ENCODE assay signal across 9 cellular contexts in genomic region chr7:158814637-158815036, GRCh38. TPM values are rescaled to one million over a fixed set of nuclear protein-coding genes. Genes with fewer than 3 reads are reported as not detected.
DNase-seq lines count a peak whose midpoint lies in the region; ATAC-seq, FAIRE-seq and TF ChIP-seq lines count a peak whose summit lies in the region.
"Had no signal": no experiment of that assay in that cellular context is flagged by ENCODE, and none has a peak within 500 bp of the region (broad histone marks: within the 10 kb centered on the region; RNA-seq: fewer than 3 reads in every experiment).

No MANE protein-coding gene starts in this region.

- no peak overlapping the region for H3K4me2 ChIP-seq in HepG2 (ENCODE audit: low read depth, low read length)

- H3K36me3 Mint-ChIP-seq in Caco-2 (ENCODE audit: insufficient read depth, unreplicated experiment) (peaks cover 39% of the 10 kb centered on the region), natural killer cell (peaks cover 17% of the 10 kb centered on the region)
- H3K36me3 Mint-ChIP-seq in activated naive CD8-positive, alpha-beta T cell treated with anti-CD3 and anti-CD28 coated beads, Interleukin-2, amount 10 ng/mL, durations not matched to agents 7 days and 5 days, result peaks cover 18% of the 10 kb centered on the region

- intact Hi-C loops in Caco-2 (cut with micrococcal nuclease; ENCODE audit: unreplicated experiment) (loop anchor here (5.0 kb wide), 2 partner anchors 32 to 112 kb away; partner anchors contain the start of gene NCAPG2), natural killer cell (cut with micrococcal nuclease) (loop anchor here (5.0 kb wide), 2 partner anchors 48 to 383 kb away; no protein-coding TSS in a partner anchor), HepG2 (cut with micrococcal nuclease; ENCODE audit: unreplicated experiment) (loop anchor here (5.0 to 10.0 kb wide), 3 partner anchors 43 to 163 kb away; partner anchors contain the start of genes DYNC2I1 and NCAPG2)

- in situ Hi-C loops in HepG2 (cut with HindIII; ENCODE audit: extremely low pct_ligation_motif_present, low pct_unique_long_range_greater_than_20kb), result no loop called here

- H3K9me3 Mint-ChIP-seq in Caco-2 (ENCODE audit: unreplicated experiment) (no peaks in the 10 kb centered on the region), natural killer cell (no peaks in the 10 kb centered on the region)
- H3K9me3 Mint-ChIP-seq in activated naive CD8-positive, alpha-beta T cell treated with anti-CD3 and anti-CD28 coated beads, Interleukin-2, amount 10 ng/mL, durations not matched to agents 7 days and 5 days, result no peaks in the 10 kb centered on the region

- TF ChIP-seq CTCF in Caco-2 (IDR thresholded peaks at IDR 0.05; ENCODE audit: insufficient read depth in 1 of 2, low read depth in 1 of 2, low read length in 1 of 2, severe bottlenecking in 1 of 2, unreplicated experiment in 1 of 2), result no peak
- no peak for TF ChIP-seq CTCF in natural killer cell (IDR thresholded peaks at IDR 0.05)
- no peak for TF ChIP-seq CTCF in HepG2 (CRISPR knock-in tag; IDR thresholded peaks at IDR 0.05)

- H3K27ac Mint-ChIP-seq in Caco-2 (ENCODE audit: unreplicated experiment) (peak overlapping the region; percentile 94), natural killer cell (peak overlapping the region; percentile 95 to 99)
- H3K27ac Mint-ChIP-seq in activated naive CD8-positive, alpha-beta T cell treated with anti-CD3 and anti-CD28 coated beads, Interleukin-2, amount 10 ng/mL, durations not matched to agents 7 days and 5 days, result peak overlapping the region; percentile 95

- H3K36me3 ChIP-seq in Caco-2 (ENCODE audit: control insufficient read depth, insufficient read depth, low read length) (no peaks in the 10 kb centered on the region), HUES64 (ENCODE audit: insufficient read depth, low read length) (peaks cover 4% of the 10 kb centered on the region; the same call in 1 of the 2 replicates), HepG2 (replicated peaks in 1 of 2; ENCODE audit: control insufficient read depth in 1 of 2, insufficient read depth in 2 of 2, low read length in 2 of 2) (peaks cover 0 to 10% of the 10 kb centered on the region in 2 experiments; a peak in 3 of 5 replicates)

- no peak for TF ChIP-seq POLR2A in HepG2 (IDR thresholded peaks at IDR 0.05; ENCODE audit: insufficient read depth in 1 of 2, low read depth in 2 of 2, low read length in 2 of 2)

- H3K9me3 ChIP-seq in Caco-2 (no peaks in the 10 kb centered on the region), HUES64 (ENCODE audit: insufficient read depth, low read depth, low read length) (no peaks in the 10 kb centered on the region), HepG2 (ENCODE audit: low read length) (no peaks in the 10 kb centered on the region)

- BruUV-seq in Caco-2 (replicated peaks; lab: Mats Ljungman, UMichigan) (no TSS peak), HepG2 (replicated peaks; lab: Mats Ljungman, UMichigan) (no TSS peak)

- H3K27ac ChIP-seq in HUES64 (ENCODE audit: low read depth, low read length), result peak overlapping the region; percentile 49; the same call in 1 of the 2 replicates
- no peak overlapping the region for H3K27ac ChIP-seq in HepG2 (ENCODE audit: extremely low read length, insufficient read depth, low read length)
- H3K27ac ChIP-seq: HL-60 had no signal

- H3K27me3 Mint-ChIP-seq in Caco-2 (ENCODE audit: insufficient read depth, unreplicated experiment) (no peaks in the 10 kb centered on the region), natural killer cell (ENCODE audit: low read depth in 2 of 2) (no peaks in the 10 kb centered on the region)
- H3K27me3 Mint-ChIP-seq in activated naive CD8-positive, alpha-beta T cell treated with anti-CD3 and anti-CD28 coated beads, Interleukin-2, amount 10 ng/mL, durations not matched to agents 7 days and 5 days, result no peaks in the 10 kb centered on the region

- WGBS in HUES64, result 73% methylated on average over 2 of the region's 2 CpGs
- WGBS in HepG2 (ENCODE audit: low lambda C conversion rate), result 100% methylated on average over 2 of the region's 2 CpGs

- TF ChIP-seq EP300 in HepG2 (IDR thresholded peaks at IDR 0.05; ENCODE audit: low read depth in 2 of 2, low read length in 2 of 2) (no peak), HepG2 (CRISPR knock-in tag; IDR thresholded peaks at IDR 0.05; ENCODE audit: borderline replicate concordance) (no peak)

- H3K27me3 ChIP-seq in Caco-2 (replicated peaks; ENCODE audit: control insufficient read depth, insufficient read depth, low read length), result no peaks in the 10 kb centered on the region
- H3K27me3 ChIP-seq in HUES64 (ENCODE audit: insufficient read depth, low read length), result no peaks in the 10 kb centered on the region
- no peaks in the 10 kb centered on the region for H3K27me3 ChIP-seq in HepG2 (ENCODE audit: control insufficient read depth in 1 of 2, insufficient read depth in 2 of 2, low read length in 2 of 2)

- ATAC-seq in activated naive CD8-positive, alpha-beta T cell treated with anti-CD3 and anti-CD28 coated beads, Interleukin-2, amount 10 ng/mL, durations not matched to agents 7 days and 5 days (ENCODE audit: low read depth), result peak; percentile 68
- ATAC-seq in natural killer cell (peak; percentile 44 to 63 (median 62)), HepG2 (no peak), GM19328 (IDR thresholded peaks at IDR 0.05; ENCODE audit: unreplicated experiment) (no peak), GM19324 (IDR thresholded peaks at IDR 0.05; ENCODE audit: low FRiP score, unreplicated experiment) (no peak)

- H3K4me1 ChIP-seq in Caco-2 (peaks cover 59% of the 10 kb centered on the region), HUES64 (ENCODE audit: insufficient read depth, low read length) (peaks cover 60% of the 10 kb centered on the region), HepG2 (ENCODE audit: insufficient read depth, low read length) (peaks cover 66% of the 10 kb centered on the region)

- peaks cover 10% of the 10 kb centered on the region for H4K20me1 ChIP-seq in HepG2 (ENCODE audit: insufficient read depth, low read length)

- H3K9ac ChIP-seq in HUES64 (ENCODE audit: low read depth, low read length) (no peak overlapping the region), HepG2 (ENCODE audit: insufficient read depth, low read depth, low read length) (no peak overlapping the region)

- peaks cover 85% of the 10 kb centered on the region for H3K79me2 ChIP-seq in HepG2 (ENCODE audit: insufficient read depth, low read length)

- no peak for TF ChIP-seq RAD21 in HepG2 (CRISPR knock-in tag; IDR thresholded peaks at IDR 0.05)

- no peak for DNase-seq in Caco-2
- DNase-seq in activated naive CD8-positive, alpha-beta T cell treated with anti-CD3 and anti-CD28 coated beads, Interleukin-2, amount 10 ng/mL, durations not matched to agents 7 days and 5 days, result peak; percentile 61
- DNase-seq in natural killer cell, result no peak
- no peak for DNase-seq in HepG2 (ENCODE audit: low spot score)
- DNase-seq in SW480 (ENCODE audit: low spot score), result no peak

- peaks cover 75% of the 10 kb centered on the region for H3K4me1 Mint-ChIP-seq in Caco-2 (ENCODE audit: low read depth, unreplicated experiment)
- peaks cover 87% of the 10 kb centered on the region for H3K4me1 Mint-ChIP-seq in activated naive CD8-positive, alpha-beta T cell treated with anti-CD3 and anti-CD28 coated beads, Interleukin-2, amount 10 ng/mL, durations not matched to agents 7 days and 5 days
- peaks cover 100% of the 10 kb centered on the region in 2 donors for H3K4me1 Mint-ChIP-seq in natural killer cell

- no peak for FAIRE-seq in HepG2 (lab: Jason Lieb, UNC)

- POLR2A ChIA-PET in Caco-2 (lab: Charles Lee) (no interaction called here), HepG2 (lab: Yijun Ruan, JAX) (no interaction called here)
- POLR2A ChIA-PET in activated naive CD8-positive, alpha-beta T cell treated with anti-CD3 and anti-CD28 coated beads, Interleukin-2, amount 10 ng/mL, durations not matched to agents 7 days and 5 days (lab: Charles Lee), result interaction anchor here (0.7 to 3.9 kb wide), 6 partner anchors 9 to 41 kb away, joined by 3 to 30 read pairs (median 4); partner anchors contain the start of genes DYNC2I1 and ESYT2

- H2AFZ ChIP-seq in HepG2 (ENCODE audit: low read length), result no peak overlapping the region

- CTCF ChIA-PET in Caco-2 (lab: Charles Lee), result interaction anchor here (0.9 kb wide), 1 partner anchor 32 kb away, joined by 3 read pairs; no protein-coding TSS in a partner anchor
- CTCF ChIA-PET in HepG2 (lab: Yijun Ruan, JAX; ENCODE audit: low intra/inter-chr PET ratio, low total read pairs), result no interaction called here

- H3K4me3 Mint-ChIP-seq in Caco-2 (ENCODE audit: unreplicated experiment) (peak overlapping the region; percentile 13), natural killer cell (peak overlapping the region; percentile 75)
- peak overlapping the region; percentile 77 for H3K4me3 Mint-ChIP-seq in activated naive CD8-positive, alpha-beta T cell treated with anti-CD3 and anti-CD28 coated beads, Interleukin-2, amount 10 ng/mL, durations not matched to agents 7 days and 5 days

- H3K4me3 ChIP-seq in Caco-2 (ENCODE audit: low read depth, low read length) (no peak overlapping the region), HUES64 (ENCODE audit: low read length) (no peak overlapping the region), HepG2 (replicated peaks in 1 of 3; ENCODE audit: insufficient read depth in 1 of 3, low read depth in 2 of 3, low read length in 3 of 3) (no peak overlapping the region)

RNA-seq across cellular contexts. Expression of gene ESYT2, which starts 14.7 kb away (rescaled TPM):
- total RNA-seq in Caco-2 (2022), result 55.2 and 59.4 TPM in 2 replicates
- 14.6 TPM for polyA plus RNA-seq in HUES64 (2013, experiment 1 of 2)
- 18.1 TPM for polyA plus RNA-seq in HUES64 (2013, experiment 2 of 2)
- 10 to 100 TPM; 93.9 to 94.2 TPM for total RNA-seq in activated naive CD8-positive, alpha-beta T cell treated with anti-CD3 and anti-CD28 coated beads, Interleukin-2, amount 10 ng/mL, durations not matched to agents 7 days and 5 days
- total RNA-seq in natural killer cell, result 100 to 1,000 TPM; 137 to 163 (median 160) TPM
- 26.0 and 37.3 TPM in 2 replicates for total RNA-seq in HepG2 (2016; rRNA removed; fragmentation: Illumina TruSeq; extraction: Trizol)
- 23.2 and 25.4 TPM in 2 replicates for total RNA-seq in HepG2 (2016; cell fraction: cytosol; rRNA removed; fragmentation: Illumina TruSeq; extraction: Trizol; ENCODE audit: low read depth)
- 23.4 and 37.6 TPM in 2 replicates for total RNA-seq in HepG2 (2016; cell fraction: insoluble cytoplasmic fraction; rRNA removed; fragmentation: Illumina TruSeq; extraction: Trizol)
- 25.1 and 27.8 TPM in 2 replicates for total RNA-seq in HepG2 (2016; cell fraction: membrane; rRNA removed; fragmentation: Illumina TruSeq; extraction: Trizol)
- total RNA-seq in HepG2 (2016; cell fraction: nucleus; rRNA removed; fragmentation: Illumina TruSeq; extraction: Trizol), result 30.5 and 36.8 TPM in 2 replicates
- polyA plus RNA-seq in HepG2 (2011; rRNA removed), result 28.5 and 29.6 TPM in 2 replicates
- polyA plus RNA-seq in HepG2 (2011; cell fraction: cytosol; rRNA removed), result 21.0 and 24.9 TPM in 2 replicates
- polyA plus RNA-seq in HepG2 (2011; cell fraction: nucleus; rRNA removed), result 30.7 and 35.6 TPM in 2 replicates
- polyA plus RNA-seq in HepG2 (2012), result 24.9 and 27.0 TPM in 2 replicates
- 6.2 and 6.5 TPM in 2 replicates for polyA plus RNA-seq in HepG2 (2016; cell fraction: cytosol; fragmentation: Illumina TruSeq; extraction: Trizol; ENCODE audit: low read depth)
- polyA plus RNA-seq in HepG2 (2016; cell fraction: insoluble cytoplasmic fraction; fragmentation: Illumina TruSeq; extraction: Trizol; ENCODE audit: low read depth), result 18.2 and 18.4 TPM in 2 replicates
- 12.5 and 13.5 TPM in 2 replicates for polyA plus RNA-seq in HepG2 (2016; cell fraction: membrane; fragmentation: Illumina TruSeq; extraction: Trizol; ENCODE audit: low read depth)
- 36.5 and 39.4 TPM in 2 replicates for polyA plus RNA-seq in HepG2 (2016; cell fraction: nucleus; fragmentation: Illumina TruSeq; extraction: Trizol; ENCODE audit: insufficient read depth, low read depth)
- 37.9 and 66.1 TPM in 2 replicates for polyA minus RNA-seq in HepG2 (2011; rRNA and poly(A)+ RNA removed; ENCODE audit: low replicate concordance)
- 35.0 and 40.6 TPM in 2 replicates for polyA minus RNA-seq in HepG2 (2011; cell fraction: cytosol; rRNA and poly(A)+ RNA removed)
- 30.6 and 37.2 TPM in 2 replicates for polyA minus RNA-seq in HepG2 (2011; cell fraction: nucleus; rRNA and poly(A)+ RNA removed)

RNA-seq across cellular contexts. Expression of gene DYNC2I1, which starts 41.7 kb away (rescaled TPM):
- total RNA-seq in Caco-2 (2022) (13.2 and 17.6 TPM in 2 replicates), natural killer cell (10 to 100 TPM; 19.9 to 25.5 (median 20.1) TPM), HepG2 (2016; rRNA removed; fragmentation: Illumina TruSeq; extraction: Trizol) (3.4 and 4.9 TPM in 2 replicates)
- 8.9 TPM for polyA plus RNA-seq in HUES64 (2013, experiment 1 of 2)
- polyA plus RNA-seq in HUES64 (2013, experiment 2 of 2), result 11.1 TPM
- 10 to 100 TPM; 16.3 to 18.2 TPM for total RNA-seq in activated naive CD8-positive, alpha-beta T cell treated with anti-CD3 and anti-CD28 coated beads, Interleukin-2, amount 10 ng/mL, durations not matched to agents 7 days and 5 days
- total RNA-seq in HepG2 (2016; cell fraction: cytosol; rRNA removed; fragmentation: Illumina TruSeq; extraction: Trizol; ENCODE audit: low read depth), result 11.3 and 18.9 TPM in 2 replicates
- total RNA-seq in HepG2 (2016; cell fraction: insoluble cytoplasmic fraction; rRNA removed; fragmentation: Illumina TruSeq; extraction: Trizol), result 3.1 and 3.9 TPM in 2 replicates
- total RNA-seq in HepG2 (2016; cell fraction: membrane; rRNA removed; fragmentation: Illumina TruSeq; extraction: Trizol), result 4.8 and 9.2 TPM in 2 replicates
- 3.6 and 5.0 TPM in 2 replicates for total RNA-seq in HepG2 (2016; cell fraction: nucleus; rRNA removed; fragmentation: Illumina TruSeq; extraction: Trizol)
- 8.6 and 9.1 TPM in 2 replicates for polyA plus RNA-seq in HepG2 (2011; rRNA removed)
- 5.3 and 9.7 TPM in 2 replicates for polyA plus RNA-seq in HepG2 (2011; cell fraction: cytosol; rRNA removed)
- polyA plus RNA-seq in HepG2 (2011; cell fraction: nucleus; rRNA removed), result 24.5 and 26.0 TPM in 2 replicates
- 4.3 and 5.5 TPM in 2 replicates for polyA plus RNA-seq in HepG2 (2012)
- polyA plus RNA-seq in HepG2 (2016; cell fraction: cytosol; fragmentation: Illumina TruSeq; extraction: Trizol; ENCODE audit: low read depth), result 0.75 and 0.90 TPM in 2 replicates
- polyA plus RNA-seq in HepG2 (2016; cell fraction: insoluble cytoplasmic fraction; fragmentation: Illumina TruSeq; extraction: Trizol; ENCODE audit: low read depth), result 3.5 and 4.2 TPM in 2 replicates
- 0.78 and 0.89 TPM in 2 replicates for polyA plus RNA-seq in HepG2 (2016; cell fraction: membrane; fragmentation: Illumina TruSeq; extraction: Trizol; ENCODE audit: low read depth)
- 9.9 and 10.3 TPM in 2 replicates for polyA plus RNA-seq in HepG2 (2016; cell fraction: nucleus; fragmentation: Illumina TruSeq; extraction: Trizol; ENCODE audit: insufficient read depth, low read depth)
- polyA minus RNA-seq in HepG2 (2011; rRNA and poly(A)+ RNA removed; ENCODE audit: low replicate concordance), result 3.9 and 5.9 TPM in 2 replicates
- 1.9 and 2.6 TPM in 2 replicates for polyA minus RNA-seq in HepG2 (2011; cell fraction: cytosol; rRNA and poly(A)+ RNA removed)
- 8.8 and 11.6 TPM in 2 replicates for polyA minus RNA-seq in HepG2 (2011; cell fraction: nucleus; rRNA and poly(A)+ RNA removed)

Comparison
In these comparisons a context has a peak if more than half of its experiments do, and no peak if none do; other contexts are left out.
1. H3K4me3 Mint-ChIP-seq: peak in every context shown above with its lines; median percentile 77 in activated naive CD8-positive, alpha-beta T cell treated with anti-CD3 and anti-CD28 coated beads, Interleukin-2, amount 10 ng/mL, durations not matched to agents 7 days and 5 days; 75 in natural killer cell; 13 in Caco-2.
2. ATAC-seq: peak in activated naive CD8-positive, alpha-beta T cell treated with anti-CD3 and anti-CD28 coated beads, Interleukin-2, amount 10 ng/mL, durations not matched to agents 7 days and 5 days (single experiment) and natural killer cell (3 of 3); none in HepG2 (single experiment), GM19328 (single experiment) and GM19324 (single experiment).
3. Peak in every context shown above with its lines, with median percentiles within 50 percentile points of each other: H3K27ac Mint-ChIP-seq.